In the genomic region with DNA sequence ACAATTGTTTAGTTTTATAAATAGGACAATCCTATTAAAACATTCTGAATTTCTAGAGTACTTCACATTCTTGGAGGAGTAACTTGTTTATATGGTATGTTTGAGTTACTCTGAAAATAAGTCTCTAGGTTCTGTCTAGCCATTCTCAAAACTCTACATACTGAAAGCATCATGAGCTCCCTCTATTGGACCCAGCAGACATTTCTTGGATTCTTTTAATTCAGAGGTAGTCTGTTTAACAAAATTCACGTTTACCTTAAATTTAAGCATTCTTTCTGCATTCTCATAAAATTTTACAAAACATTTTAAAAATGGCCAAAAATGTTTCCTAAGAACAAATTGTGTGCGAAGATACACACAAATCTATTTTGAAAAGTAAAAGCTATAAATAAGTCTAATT, we compare ENCODE assay signal across 11 cellular contexts. TPM values are rescaled to one million over a fixed set of nuclear protein-coding genes. Genes with fewer than 3 reads are reported as not detected.
DNase-seq lines count a peak whose midpoint lies in the region; FAIRE-seq and TF ChIP-seq lines count a peak whose summit lies in the region.
"Had no signal": no experiment of that assay in that cellular context is flagged by ENCODE, and none has a peak within 500 bp of the region (broad histone marks: within the 10 kb centered on the region; RNA-seq: fewer than 3 reads in every experiment).

No MANE protein-coding gene starts in this region.

- H3K4me3 ChIP-seq in AG09309 (ENCODE audit: control insufficient read depth, low read depth, low read length): no peak overlapping the region
- H3K4me3 ChIP-seq in fibroblast of villous mesenchyme (ENCODE audit: low read depth, low read length): no peak overlapping the region

- POLR2A ChIA-PET in HEK293T (lab: Yijun Ruan, JAX): no interaction called here

- TF ChIP-seq CTCF in AG09309 (IDR thresholded peaks at IDR 0.05; ENCODE audit: control insufficient read depth, insufficient read depth, low read depth, low read length, missing control alignments): peak; percentile 44
- peak; percentile 38 for TF ChIP-seq CTCF in fibroblast of villous mesenchyme (IDR thresholded peaks at IDR 0.05; ENCODE audit: insufficient read depth, low read depth, low read length)

- CTCF ChIA-PET in HEK293T (lab: Yijun Ruan, JAX): interaction anchor here (0.6 to 1.1 kb wide), 5 partner anchors 19 to 517 kb away, joined by 3 to 6 read pairs (median 4); no protein-coding TSS in a partner anchor

- FAIRE-seq in GM18507 (lab: Jason Lieb, UNC): peak; percentile 73

- DNase-seq in AG09309 (ENCODE audit: low read depth) (no peak), GM18507 (ENCODE audit: extremely low spot score, insufficient read length, low read depth) (no peak), RKO (ENCODE audit: low spot score) (peak; percentile 58), fibroblast of villous mesenchyme (ENCODE audit: low read depth) (no peak), nucleus accumbens (lab: John Stamatoyannopoulos, UW) (no peak), germinal center (ENCODE audit: low spot score) (no peak), HEK293T (ENCODE audit: extremely low spot score) (no peak), HPDE6-E6E7 (ENCODE audit: extremely low spot score) (no peak)
- DNase-seq: activated CD8-positive, alpha-beta memory T cell treated with anti-CD3 and anti-CD28 coated beads, Interleukin-2, amount 10 ng/mL, durations not matched to agents 7 days and 5 days; naive thymus-derived CD4-positive, alpha-beta T cell; stimulated activated CD8-positive, alpha-beta memory T cell treated with anti-CD3 and anti-CD28 coated beads, Interleukin-4, amount 100 ng/mL, for 48 hours had no signal

TF ChIP-seq in HEK293T, 16 proteins besides CTCF, POLR2A, EP300 and RAD21:
- TF ChIP-seq NFRKB (IDR thresholded peaks at IDR 0.05): no peak
- TF ChIP-seq FOXK2 (IDR thresholded peaks at IDR 0.05): no peak
- TF ChIP-seq LEF1 (IDR thresholded peaks at IDR 0.05; ENCODE audit: borderline replicate concordance): no peak
- no peak for TF ChIP-seq HDGF (IDR thresholded peaks at IDR 0.05; ENCODE audit: borderline replicate concordance)
- no peak for TF ChIP-seq FOXA1 (IDR thresholded peaks at IDR 0.05)
- TF ChIP-seq, protein P1, sequence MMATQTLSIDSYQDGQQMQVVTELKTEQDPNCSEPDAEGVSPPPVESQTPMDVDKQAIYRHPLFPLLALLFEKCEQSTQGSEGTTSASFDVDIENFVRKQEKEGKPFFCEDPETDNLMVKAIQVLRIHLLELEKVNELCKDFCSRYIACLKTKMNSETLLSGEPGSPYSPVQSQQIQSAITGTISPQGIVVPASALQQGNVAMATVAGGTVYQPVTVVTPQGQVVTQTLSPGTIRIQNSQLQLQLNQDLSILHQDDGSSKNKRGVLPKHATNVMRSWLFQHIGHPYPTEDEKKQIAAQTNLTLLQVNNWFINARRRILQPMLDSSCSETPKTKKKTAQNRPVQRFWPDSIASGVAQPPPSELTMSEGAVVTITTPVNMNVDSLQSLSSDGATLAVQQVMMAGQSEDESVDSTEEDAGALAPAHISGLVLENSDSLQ (IDR thresholded peaks at IDR 0.05): no peak
- TF ChIP-seq ZNF384 (IDR thresholded peaks at IDR 0.05): no peak
- no peak for TF ChIP-seq ELF4 (IDR thresholded peaks at IDR 0.05)
- no peak for TF ChIP-seq FOXM1 (IDR thresholded peaks at IDR 0.05; ENCODE audit: borderline replicate concordance)
- TF ChIP-seq TARDBP (IDR thresholded peaks at IDR 0.05): no peak
- no peak for TF ChIP-seq SP1 (IDR thresholded peaks at IDR 0.05)
- TF ChIP-seq BHLHE40 (IDR thresholded peaks at IDR 0.05; ENCODE audit: borderline replicate concordance): no peak
- no peak for TF ChIP-seq CTBP1 (IDR thresholded peaks at IDR 0.05; ENCODE audit: borderline replicate concordance)
- no peak for TF ChIP-seq ARNT (IDR thresholded peaks at IDR 0.05)
- TF ChIP-seq SUZ12 (IDR thresholded peaks at IDR 0.05): no peak
- TF ChIP-seq L3MBTL2 (conservative IDR thresholded peaks at IDR 0.05): no peak
TF ChIP-seq in HEK293T: peak in this region for 0.

RNA-seq across cellular contexts. Expression of gene SP9, which starts 15.3 kb away (rescaled TPM):
- under 0.01 and 0.43 TPM in 2 replicates for total RNA-seq in fibroblast of villous mesenchyme
- total RNA-seq: activated CD8-positive, alpha-beta memory T cell treated with anti-CD3 and anti-CD28 coated beads, Interleukin-2, amount 10 ng/mL, durations not matched to agents 7 days and 5 days; naive thymus-derived CD4-positive, alpha-beta T cell had no signal

RNA-seq across cellular contexts. Expression of gene SCRN3, which starts 45.5 kb away (rescaled TPM):
- total RNA-seq in fibroblast of villous mesenchyme: 23.7 and 25.1 TPM in 2 replicates
